Comparison of ENCODE assay signal across 8 cellular contexts in genomic region chr16:84503751-84504395, GRCh38. TPM values are rescaled to one million over a fixed set of nuclear protein-coding genes. Genes with fewer than 3 reads are reported as not detected.
DNase-seq lines count a peak whose midpoint lies in the region; ATAC-seq and TF ChIP-seq lines count a peak whose summit lies in the region.

No MANE protein-coding gene starts in this region.

- no peaks in the 10 kb centered on the region for H3K9me3 Mint-ChIP-seq in Caco-2 (ENCODE audit: unreplicated experiment)

- H3K36me3 Mint-ChIP-seq in Caco-2 (ENCODE audit: insufficient read depth, unreplicated experiment), result peaks cover 34% of the 10 kb centered on the region

- no peaks in the 10 kb centered on the region for H3K27me3 Mint-ChIP-seq in Caco-2 (ENCODE audit: insufficient read depth, unreplicated experiment)

- peak overlapping the region; percentile 79 for H3K4me3 ChIP-seq in Caco-2 (ENCODE audit: low read depth, low read length)
- H3K4me3 ChIP-seq in body of pancreas, result peak overlapping the region; percentile 47 to 74
- H3K4me3 ChIP-seq in lung, result peak overlapping the region; percentile 66
- peak overlapping the region; percentile 78 for H3K4me3 ChIP-seq in upper lobe of right lung

- H3K27ac ChIP-seq in body of pancreas, result peak overlapping the region; percentile 42 to 85 (median 72)
- no peak overlapping the region for H3K27ac ChIP-seq in lung (ENCODE audit: low read depth in 1 of 2, low read length in 1 of 2)
- peak overlapping the region; percentile 87 for H3K27ac ChIP-seq in upper lobe of right lung

- H3K4me3 Mint-ChIP-seq in Caco-2 (ENCODE audit: unreplicated experiment), result peak overlapping the region; percentile 88

- intact Hi-C loops in Caco-2 (cut with micrococcal nuclease; ENCODE audit: unreplicated experiment) (no loop called here), body of pancreas (cut with DNase I) (no loop called here), upper lobe of right lung (cut with DNase I) (no loop called here)

- no TSS peak for BruUV-seq in Caco-2 (replicated peaks; lab: Mats Ljungman, UMichigan)

- CTCF ChIA-PET in Caco-2 (lab: Charles Lee), result interaction anchor here (0.5 to 1.4 kb wide), 2 partner anchors 66 to 82 kb away, joined by 3 to 4 read pairs; no protein-coding TSS in a partner anchor

- DNase-seq in Caco-2 (peak in 1 of 2 experiments; percentile 46), HT1080 (ENCODE audit: low read depth) (peak; percentile 47), body of pancreas (peak in 2 of 4 donors; percentile 19 to 20), lung (ENCODE audit: low spot score) (no peak), upper lobe of right lung (peak; percentile 62), NCI-H1417 treated with DMSO at 0.1 percent for 48 hours (lab: John Stamatoyannopoulos, UW) (no peak), NK-92 (lab: John Stamatoyannopoulos, UW; ENCODE audit: unreplicated experiment) (no peak)

- H3K36me3 ChIP-seq in Caco-2 (ENCODE audit: control insufficient read depth, insufficient read depth, low read length) (no peaks in the 10 kb centered on the region), body of pancreas (replicated peaks in 1 of 2; ENCODE audit: insufficient read depth in 1 of 2, low read depth in 2 of 2) (no peaks in the 10 kb centered on the region), lung (ENCODE audit: control insufficient read depth in 2 of 2, insufficient read depth in 2 of 2, low read length in 2 of 2) (peaks cover 0 to 3% of the 10 kb centered on the region in 2 donors), upper lobe of right lung (no peaks in the 10 kb centered on the region)

- TF ChIP-seq CTCF in Caco-2 (IDR thresholded peaks at IDR 0.05; ENCODE audit: insufficient read depth in 1 of 2, low read depth in 1 of 2, low read length in 1 of 2, severe bottlenecking in 1 of 2, unreplicated experiment in 1 of 2) (no peak), body of pancreas (IDR thresholded peaks at IDR 0.05) (no peak), lung (IDR thresholded peaks at IDR 0.05; ENCODE audit: control extremely low read depth, extremely low read depth) (no peak), upper lobe of right lung (IDR thresholded peaks at IDR 0.05) (no peak)

- H3K27me3 ChIP-seq in Caco-2 (replicated peaks; ENCODE audit: control insufficient read depth, insufficient read depth, low read length), result no peaks in the 10 kb centered on the region
- H3K27me3 ChIP-seq in body of pancreas, result no peaks in the 10 kb centered on the region
- no peaks in the 10 kb centered on the region for H3K27me3 ChIP-seq in lung (ENCODE audit: control insufficient read depth, insufficient read depth)
- no peaks in the 10 kb centered on the region for H3K27me3 ChIP-seq in upper lobe of right lung

- H3K4me1 Mint-ChIP-seq in Caco-2 (ENCODE audit: low read depth, unreplicated experiment), result peaks cover 41% of the 10 kb centered on the region

- ATAC-seq in body of pancreas (no peak), lung (ENCODE audit: insufficient read depth, low FRiP score) (no peak), upper lobe of right lung (no peak), HG03108 (IDR thresholded peaks at IDR 0.05; ENCODE audit: unreplicated experiment) (no peak)

- TF ChIP-seq POLR2A in body of pancreas (IDR thresholded peaks at IDR 0.05), result no peak

- peak overlapping the region; percentile 96 for H3K27ac Mint-ChIP-seq in Caco-2 (ENCODE audit: unreplicated experiment)

- WGBS in body of pancreas, 2 donors, result 35 to 39% methylated on average over 11 to 13 of the region's 13 CpGs
- WGBS in lung, 2 donors, result 43 to 51% methylated on average over 13 of the region's 13 CpGs

- no peaks in the 10 kb centered on the region for H3K9me3 ChIP-seq in Caco-2
- no peaks in the 10 kb centered on the region for H3K9me3 ChIP-seq in body of pancreas
- H3K9me3 ChIP-seq in lung (ENCODE audit: control insufficient read depth in 2 of 2, insufficient read depth in 1 of 2, low read length in 1 of 2), result no peaks in the 10 kb centered on the region
- no peaks in the 10 kb centered on the region for H3K9me3 ChIP-seq in upper lobe of right lung

- POLR2A ChIA-PET in Caco-2 (lab: Charles Lee), result no interaction called here

- peaks cover 39% of the 10 kb centered on the region for H3K4me1 ChIP-seq in Caco-2
- H3K4me1 ChIP-seq in body of pancreas, result peaks cover 18% of the 10 kb centered on the region
- peaks cover 0 to 11% of the 10 kb centered on the region in 2 donors for H3K4me1 ChIP-seq in lung (ENCODE audit: control insufficient read depth in 2 of 2, insufficient read depth in 2 of 2, low read length in 2 of 2)
- peaks cover 16% of the 10 kb centered on the region for H3K4me1 ChIP-seq in upper lobe of right lung

RNA-seq across cellular contexts. Expression of gene MEAK7, which starts 0.6 kb away (rescaled TPM):
- total RNA-seq in Caco-2 (2022) (30.9 and 32.7 TPM in 2 replicates), body of pancreas (10 to 100 TPM in 1 of 2 donors, 1 to 10 TPM in 1; 6.7 to 11.2 TPM), lung (10 to 100 TPM; 15.7 to 16.9 TPM), upper lobe of right lung (10.8 TPM)
- 15.6 and 27.8 TPM in 2 replicates for total RNA-seq in HT1080 (2014; rRNA removed; shearing (Covaris generic))
- polyA plus RNA-seq in HT1080 (2015; cell fraction: cytosol; rRNA removed), result 23.7 and 27.5 TPM in 2 replicates
- polyA plus RNA-seq in HT1080 (2015; cell fraction: nucleus; rRNA removed), result 57.0 and 63.1 TPM in 2 replicates
- 1 to 10 TPM; 4.8 to 6.7 TPM for polyA plus RNA-seq in lung

Comparison
In these comparisons a context has a peak if more than half of its experiments do, and no peak if none do; other contexts are left out.
1. DNase-seq: peak in HT1080 (single experiment) and upper lobe of right lung (single experiment); none in lung (single experiment), NCI-H1417 treated with DMSO at 0.1 percent for 48 hours (single experiment) and NK-92 (single experiment).
2. H3K27ac ChIP-seq: peak in body of pancreas (4 of 4) and upper lobe of right lung (single experiment); none in lung (0 of 2).
3. Peak in every context shown above with its lines, with median percentiles within 50 percentile points of each other: H3K4me3 ChIP-seq.